16 cellular contexts compared by ENCODE assay signal in genomic region chr11:19789840-19790710, GRCh38.
DNase-seq lines count a peak whose midpoint lies in the region; ATAC-seq and TF ChIP-seq lines count a peak whose summit lies in the region.
"Had no signal": no experiment of that assay in that cellular context is flagged by ENCODE, and none has a peak within 500 bp of the region (broad histone marks: within the 10 kb centered on the region; RNA-seq: fewer than 3 reads in every experiment).

No MANE protein-coding gene starts in this region.

- peaks cover 5% of the 10 kb centered on the region for H4K20me1 ChIP-seq in fibroblast of lung (ENCODE audit: control insufficient read depth, extremely low read depth, insufficient read depth, low read length)

- no peaks in the 10 kb centered on the region for H3K36me3 ChIP-seq in fibroblast of lung (ENCODE audit: control insufficient read depth, insufficient read depth, low read length)

- H3K4me2 ChIP-seq in fibroblast of lung (ENCODE audit: extremely low read depth, insufficient read depth, low read length): no peak overlapping the region

- H3K27ac Mint-ChIP-seq in activated CD8-positive, alpha-beta T cell treated with anti-CD3 and anti-CD28 coated beads for 36 hours: no peak overlapping the region
- H3K27ac Mint-ChIP-seq: activated CD4-positive, alpha-beta T cell treated with anti-CD3 and anti-CD28 coated beads for 36 hours; activated naive CD8-positive, alpha-beta T cell treated with anti-CD3 and anti-CD28 coated beads for 36 hours; T-helper 2 cell treated with Interferon-gamma antibody and Interleukin-4, amounts not matched to agents 5 μg/mL and 100 μg/mL, for 36 hours had no signal

- TF ChIP-seq CTCF in fibroblast of lung (conservative IDR thresholded peaks at IDR 0.05 in 1 of 2, IDR thresholded peaks at IDR 0.05 in 1 of 2; ENCODE audit: low read depth in 1 of 2, low read length in 2 of 2) (no peak), omental fat pad (IDR thresholded peaks at IDR 0.05) (no peak)
- TF ChIP-seq CTCF in activated CD8-positive, alpha-beta T cell treated with anti-CD3 and anti-CD28 coated beads for 36 hours (IDR thresholded peaks at IDR 0.05): no peak

- CTCF ChIA-PET in HEK293T (lab: Yijun Ruan, JAX): no interaction called here
- CTCF ChIA-PET in activated CD8-positive, alpha-beta T cell treated with anti-CD3 and anti-CD28 coated beads for 36 hours (lab: Charles Lee): no interaction called here

- H3K9ac ChIP-seq in fibroblast of lung (ENCODE audit: insufficient read depth, low read length): no peak overlapping the region

- intact Hi-C loops in activated CD8-positive, alpha-beta T cell treated with anti-CD3 and anti-CD28 coated beads for 36 hours (cut with micrococcal nuclease): no loop called here

- H3K79me2 ChIP-seq in fibroblast of lung (ENCODE audit: control insufficient read depth, insufficient read depth, low read length): peaks cover 66% of the 10 kb centered on the region

- H3K4me1 Mint-ChIP-seq in activated CD8-positive, alpha-beta T cell treated with anti-CD3 and anti-CD28 coated beads for 36 hours (ENCODE audit: low read depth): no peaks in the 10 kb centered on the region
- H3K4me1 Mint-ChIP-seq: activated CD4-positive, alpha-beta T cell treated with anti-CD3 and anti-CD28 coated beads for 36 hours; activated naive CD8-positive, alpha-beta T cell treated with anti-CD3 and anti-CD28 coated beads for 36 hours; neural crest cell had no signal

- peaks cover 8% of the 10 kb centered on the region for H3K27me3 Mint-ChIP-seq in activated CD8-positive, alpha-beta T cell treated with anti-CD3 and anti-CD28 coated beads for 36 hours

- no peak overlapping the region for H3K4me3 Mint-ChIP-seq in activated CD8-positive, alpha-beta T cell treated with anti-CD3 and anti-CD28 coated beads for 36 hours
- H3K4me3 Mint-ChIP-seq: activated CD4-positive, alpha-beta T cell treated with anti-CD3 and anti-CD28 coated beads for 36 hours; activated naive CD8-positive, alpha-beta T cell treated with anti-CD3 and anti-CD28 coated beads for 36 hours; neural crest cell; T-helper 2 cell treated with Interferon-gamma antibody and Interleukin-4, amounts not matched to agents 5 μg/mL and 100 μg/mL, for 36 hours had no signal

- POLR2A ChIA-PET in HEK293T (lab: Yijun Ruan, JAX): no interaction called here
- POLR2A ChIA-PET in activated CD8-positive, alpha-beta T cell treated with anti-CD3 and anti-CD28 coated beads for 36 hours (lab: Charles Lee): no interaction called here

- no peak overlapping the region for H2AFZ ChIP-seq in fibroblast of lung (ENCODE audit: low read length)

- H3K4me1 ChIP-seq in fibroblast of lung (ENCODE audit: control insufficient read depth, extremely low read depth, insufficient read depth, low read length): no peaks in the 10 kb centered on the region

- no peaks in the 10 kb centered on the region for H3K36me3 Mint-ChIP-seq in activated CD8-positive, alpha-beta T cell treated with anti-CD3 and anti-CD28 coated beads for 36 hours (ENCODE audit: low read depth)
- H3K36me3 Mint-ChIP-seq: activated naive CD8-positive, alpha-beta T cell treated with anti-CD3 and anti-CD28 coated beads for 36 hours had no signal

- peak; percentile 68 for ATAC-seq in omental fat pad (ENCODE audit: low FRiP score)
- ATAC-seq in activated CD8-positive, alpha-beta T cell treated with anti-CD3 and anti-CD28 coated beads for 36 hours: no peak
- ATAC-seq: activated CD4-positive, alpha-beta T cell treated with anti-CD3 and anti-CD28 coated beads for 36 hours; Right ventricle myocardium inferior; stimulated activated naive CD8-positive, alpha-beta T cell treated with anti-CD3 and anti-CD28 coated beads, Interleukin-15, Interleukin-2, amounts not matched to agents 100 U/mL and 50 U/mL, for 24 hours had no signal

- peak; percentile 79 for DNase-seq in AG08395 (ENCODE audit: low spot score)
- DNase-seq in M059J (ENCODE audit: low read depth): peak; percentile 51
- DNase-seq in fibroblast of lung (ENCODE audit: low read depth in 2 of 2): peak; percentile 72 to 81
- no peak for DNase-seq in omental fat pad (ENCODE audit: low spot score)
- DNase-seq in OCI-M2 (lab: John Stamatoyannopoulos, UW; ENCODE audit: unreplicated experiment): no peak
- DNase-seq in DMS79 (lab: John Stamatoyannopoulos, UW): no peak
- DNase-seq in HEK293T (ENCODE audit: extremely low spot score): no peak
- no peak for DNase-seq in activated CD8-positive, alpha-beta T cell treated with anti-CD3 and anti-CD28 coated beads for 36 hours
- DNase-seq: activated CD4-positive, alpha-beta T cell treated with anti-CD3 and anti-CD28 coated beads for 36 hours; activated naive CD8-positive, alpha-beta T cell treated with anti-CD3 and anti-CD28 coated beads for 36 hours; MG63; NCI-H774; stimulated activated naive CD8-positive, alpha-beta T cell treated with anti-CD3 and anti-CD28 coated beads, Interleukin-15, Interleukin-2, amounts not matched to agents 100 U/mL and 50 U/mL, for 24 hours had no signal

- no peaks in the 10 kb centered on the region for H3K9me3 ChIP-seq in fibroblast of lung (ENCODE audit: control insufficient read depth, insufficient read depth, low read depth, low read length)
- H3K9me3 ChIP-seq: MG63 had no signal

- no peaks in the 10 kb centered on the region for H3K9me3 Mint-ChIP-seq in activated CD8-positive, alpha-beta T cell treated with anti-CD3 and anti-CD28 coated beads for 36 hours
- H3K9me3 Mint-ChIP-seq: activated naive CD8-positive, alpha-beta T cell treated with anti-CD3 and anti-CD28 coated beads for 36 hours; neural crest cell; T-helper 2 cell treated with Interferon-gamma antibody and Interleukin-4, amounts not matched to agents 5 μg/mL and 100 μg/mL, for 36 hours had no signal

- H3K27ac ChIP-seq in fibroblast of lung (ENCODE audit: insufficient read depth, low read length): no peak overlapping the region

- H3K4me3 ChIP-seq in fibroblast of lung (replicated peaks in 1 of 4; ENCODE audit: control extremely low read depth in 1 of 4, insufficient read depth in 1 of 4, low read depth in 3 of 4, low read length in 4 of 4): no peak overlapping the region
- H3K4me3 ChIP-seq: MG63 had no signal

- H3K27me3 ChIP-seq in fibroblast of lung (ENCODE audit: control insufficient read depth, insufficient read depth, low read length): no peaks in the 10 kb centered on the region
- H3K27me3 ChIP-seq: MG63 had no signal

TF ChIP-seq in HEK293T, 16 proteins besides CTCF, POLR2A, EP300 and RAD21:
- TF ChIP-seq FOXK2 (IDR thresholded peaks at IDR 0.05): no peak
- TF ChIP-seq BHLHE40 (IDR thresholded peaks at IDR 0.05; ENCODE audit: borderline replicate concordance): no peak
- no peak for TF ChIP-seq L3MBTL2 (conservative IDR thresholded peaks at IDR 0.05)
- no peak for TF ChIP-seq NFRKB (IDR thresholded peaks at IDR 0.05)
- no peak for TF ChIP-seq HDGF (IDR thresholded peaks at IDR 0.05; ENCODE audit: borderline replicate concordance)
- TF ChIP-seq SP1 (IDR thresholded peaks at IDR 0.05): no peak
- no peak for TF ChIP-seq ARNT (IDR thresholded peaks at IDR 0.05)
- TF ChIP-seq PKNOX1 (IDR thresholded peaks at IDR 0.05): no peak

Comparison
In these comparisons a context has a peak if more than half of its experiments do, and no peak if none do; other contexts are left out.
1. DNase-seq: peak in AG08395 (single experiment), M059J (single experiment) and fibroblast of lung (2 of 2); none in omental fat pad (single experiment), OCI-M2 (single experiment), DMS79 (single experiment), HEK293T (single experiment) and activated CD8-positive, alpha-beta T cell treated with anti-CD3 and anti-CD28 coated beads for 36 hours (single experiment).